1 cellular context compared by ENCODE assay signal in the genomic region with DNA sequence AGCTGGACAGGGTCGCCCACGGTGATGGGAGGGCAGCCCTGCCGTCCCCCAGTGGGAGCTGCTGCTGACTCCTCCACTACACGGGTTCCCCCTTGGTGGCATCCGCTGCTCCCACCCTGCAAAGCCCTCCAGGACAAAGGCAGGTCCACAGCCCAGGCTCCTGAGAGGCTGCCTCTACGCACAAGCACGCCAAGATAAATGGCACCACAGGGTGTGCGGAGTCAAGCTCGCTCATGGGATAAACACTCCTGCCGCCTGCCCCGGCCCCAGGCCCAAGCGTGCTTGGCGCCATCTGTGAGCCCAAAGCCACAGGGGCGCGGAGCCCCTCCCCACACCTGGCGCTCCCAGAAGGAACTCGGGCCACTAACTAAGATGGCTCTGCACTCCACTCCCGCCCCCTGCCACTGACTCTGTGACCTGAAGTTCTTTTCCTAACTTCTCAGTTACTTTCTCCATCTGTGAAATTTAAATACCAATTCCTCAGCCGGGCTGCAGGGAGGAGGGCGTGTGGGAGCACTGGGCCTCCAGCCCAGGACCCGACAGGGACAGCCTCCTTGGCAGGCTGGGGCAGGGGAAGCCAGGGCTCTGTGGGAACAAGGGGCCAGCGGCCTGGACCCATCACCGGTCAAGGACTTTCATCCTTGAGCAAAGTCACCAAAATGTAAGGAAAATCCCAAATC.
TF ChIP-seq lines count a peak whose summit lies in the region.

No MANE protein-coding gene starts in this region.

TF ChIP-seq in HepG2, 621 proteins besides CTCF, POLR2A, EP300 and RAD21:
- TF ChIP-seq, protein P1, sequence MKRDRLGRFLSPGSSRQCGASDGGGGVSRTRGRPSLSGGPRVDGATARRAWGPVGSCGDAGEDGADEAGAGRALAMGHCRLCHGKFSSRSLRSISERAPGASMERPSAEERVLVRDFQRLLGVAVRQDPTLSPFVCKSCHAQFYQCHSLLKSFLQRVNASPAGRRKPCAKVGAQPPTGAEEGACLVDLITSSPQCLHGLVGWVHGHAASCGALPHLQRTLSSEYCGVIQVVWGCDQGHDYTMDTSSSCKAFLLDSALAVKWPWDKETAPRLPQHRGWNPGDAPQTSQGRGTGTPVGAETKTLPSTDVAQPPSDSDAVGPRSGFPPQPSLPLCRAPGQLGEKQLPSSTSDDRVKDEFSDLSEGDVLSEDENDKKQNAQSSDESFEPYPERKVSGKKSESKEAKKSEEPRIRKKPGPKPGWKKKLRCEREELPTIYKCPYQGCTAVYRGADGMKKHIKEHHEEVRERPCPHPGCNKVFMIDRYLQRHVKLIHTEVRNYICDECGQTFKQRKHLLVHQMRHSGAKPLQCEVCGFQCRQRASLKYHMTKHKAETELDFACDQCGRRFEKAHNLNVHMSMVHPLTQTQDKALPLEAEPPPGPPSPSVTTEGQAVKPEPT (CRISPR knock-in tag; IDR thresholded peaks at IDR 0.05; ENCODE audit: low read depth) = no peak
- peak; percentile 69; the same call in 1 of the 2 replicates for TF ChIP-seq ZNF263 (CRISPR knock-in tag; IDR thresholded peaks at IDR 0.05)
- TF ChIP-seq, protein P2, sequence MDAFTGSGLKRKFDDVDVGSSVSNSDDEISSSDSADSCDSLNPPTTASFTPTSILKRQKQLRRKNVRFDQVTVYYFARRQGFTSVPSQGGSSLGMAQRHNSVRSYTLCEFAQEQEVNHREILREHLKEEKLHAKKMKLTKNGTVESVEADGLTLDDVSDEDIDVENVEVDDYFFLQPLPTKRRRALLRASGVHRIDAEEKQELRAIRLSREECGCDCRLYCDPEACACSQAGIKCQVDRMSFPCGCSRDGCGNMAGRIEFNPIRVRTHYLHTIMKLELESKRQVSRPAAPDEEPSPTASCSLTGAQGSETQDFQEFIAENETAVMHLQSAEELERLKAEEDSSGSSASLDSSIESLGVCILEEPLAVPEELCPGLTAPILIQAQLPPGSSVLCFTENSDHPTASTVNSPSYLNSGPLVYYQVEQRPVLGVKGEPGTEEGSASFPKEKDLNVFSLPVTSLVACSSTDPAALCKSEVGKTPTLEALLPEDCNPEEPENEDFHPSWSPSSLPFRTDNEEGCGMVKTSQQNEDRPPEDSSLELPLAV (CRISPR knock-in tag; conservative IDR thresholded peaks at IDR 0.05; ENCODE audit: low read depth) = no peak
- TF ChIP-seq, protein P3, sequence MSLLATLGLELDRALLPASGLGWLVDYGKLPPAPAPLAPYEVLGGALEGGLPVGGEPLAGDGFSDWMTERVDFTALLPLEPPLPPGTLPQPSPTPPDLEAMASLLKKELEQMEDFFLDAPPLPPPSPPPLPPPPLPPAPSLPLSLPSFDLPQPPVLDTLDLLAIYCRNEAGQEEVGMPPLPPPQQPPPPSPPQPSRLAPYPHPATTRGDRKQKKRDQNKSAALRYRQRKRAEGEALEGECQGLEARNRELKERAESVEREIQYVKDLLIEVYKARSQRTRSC (CRISPR knock-in tag; IDR thresholded peaks at IDR 0.05; ENCODE audit: low read depth) = no peak
- no peak for TF ChIP-seq TGIF2 (CRISPR knock-in tag; IDR thresholded peaks at IDR 0.05)
